In the genomic region with DNA sequence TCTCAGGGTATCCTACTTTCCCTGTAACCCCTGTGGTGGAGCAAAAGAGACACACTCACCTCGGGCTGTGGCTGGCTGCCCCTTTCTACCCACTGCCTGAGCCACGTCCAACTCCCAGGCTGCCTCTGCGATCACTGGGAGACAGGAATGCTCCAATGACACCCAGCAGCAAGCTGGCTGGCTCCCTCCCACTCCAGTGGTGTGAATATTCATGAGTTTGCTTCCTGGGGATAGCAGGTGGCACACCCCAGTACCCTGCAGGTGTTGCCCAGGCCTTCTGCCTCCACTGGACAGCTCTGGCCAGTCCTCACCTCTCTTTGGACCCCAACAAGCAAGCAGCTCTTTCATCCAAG, we compare ENCODE assay signal across 15 cellular contexts. TPM values are rescaled to one million over a fixed set of nuclear protein-coding genes. Genes with fewer than 3 reads are reported as not detected.
"Had no signal": no experiment of that assay in that cellular context is flagged by ENCODE, and none has a peak within 500 bp of the region (broad histone marks: within the 10 kb centered on the region; RNA-seq: fewer than 3 reads in every experiment).

No MANE protein-coding gene starts in this region.

- H3K4me2 ChIP-seq: neural progenitor cell had no signal

- H3K36me3 ChIP-seq: brain microvascular endothelial cell, lower lobe of right lung, neural progenitor cell, ovary, thoracic aorta had no signal

- H2AFZ ChIP-seq: neural progenitor cell had no signal

- DNase-seq: activated CD4-positive, CD25-positive, alpha-beta regulatory T cell treated with anti-CD3 and anti-CD28 coated beads, Interleukin-2, amount 50 U/mL, for 72 hours; activated naive CD8-positive, alpha-beta T cell treated with anti-CD3 and anti-CD28 coated beads for 36 hours; brain microvascular endothelial cell; effector memory CD4-positive, alpha-beta T cell; foreskin melanocyte; left cardiac atrium; lower lobe of right lung; naive B cell; ovary; stimulated activated CD4-positive, alpha-beta T cell treated with anti-CD3 and anti-CD28 coated beads, Interleukin-1b, Interleukin-23, amount 100 ng/mL, for 48 hours; stimulated activated naive CD8-positive, alpha-beta T cell treated with anti-CD3 and anti-CD28 coated beads, Interleukin-15, amount 100 ng/mL, for 72 hours had no signal

- H3K4me1 ChIP-seq: lower lobe of right lung had no signal

- ATAC-seq: left cardiac atrium; lower lobe of right lung; stimulated activated naive CD8-positive, alpha-beta T cell treated with anti-CD3 and anti-CD28 coated beads, Interleukin-15, amount 100 ng/mL, for 72 hours had no signal

- H3K27me3 ChIP-seq: brain microvascular endothelial cell, neural progenitor cell, ovary had no signal

- H3K27ac ChIP-seq: brain microvascular endothelial cell, lower lobe of right lung, neural progenitor cell, ovary, thoracic aorta had no signal

- H3K4me3 ChIP-seq: lower lobe of right lung, neural progenitor cell, ovary, thoracic aorta had no signal

- H3K9me3 ChIP-seq: lower lobe of right lung, ovary, thoracic aorta had no signal

RNA-seq across cellular contexts. Expression of a gene that starts 9.7 kb away (rescaled TPM):
- total RNA-seq: activated CD8-positive, alpha-beta memory T cell treated with anti-CD3 and anti-CD28 coated beads for 36 hours; activated naive CD8-positive, alpha-beta T cell treated with anti-CD3 and anti-CD28 coated beads for 36 hours; activated T-helper 1 cell treated with anti-CD3 and anti-CD28 coated beads, Interleukin-12 subunit alpha, Interleukin-12 subunit beta, Interleukin-2, Interleukin-4 antibody, amounts not matched to agents 30 ng/mL and 10 ng/mL and 1 ng/mL, durations not matched to agents 14 hours and 24 hours and 36 hours had no signal

RNA-seq across cellular contexts. Expression of a gene that starts 18.2 kb away (rescaled TPM):
- total RNA-seq: activated CD8-positive, alpha-beta memory T cell treated with anti-CD3 and anti-CD28 coated beads for 36 hours; activated naive CD8-positive, alpha-beta T cell treated with anti-CD3 and anti-CD28 coated beads for 36 hours; activated T-helper 1 cell treated with anti-CD3 and anti-CD28 coated beads, Interleukin-12 subunit alpha, Interleukin-12 subunit beta, Interleukin-2, Interleukin-4 antibody, amounts not matched to agents 30 ng/mL and 10 ng/mL and 1 ng/mL, durations not matched to agents 14 hours and 24 hours and 36 hours had no signal

RNA-seq across cellular contexts. Expression of a gene that starts 59.2 kb away (rescaled TPM):
- total RNA-seq: activated CD8-positive, alpha-beta memory T cell treated with anti-CD3 and anti-CD28 coated beads for 36 hours; activated naive CD8-positive, alpha-beta T cell treated with anti-CD3 and anti-CD28 coated beads for 36 hours; activated T-helper 1 cell treated with anti-CD3 and anti-CD28 coated beads, Interleukin-12 subunit alpha, Interleukin-12 subunit beta, Interleukin-2, Interleukin-4 antibody, amounts not matched to agents 30 ng/mL and 10 ng/mL and 1 ng/mL, durations not matched to agents 14 hours and 24 hours and 36 hours; left cardiac atrium; thoracic aorta had no signal
